Comparison of ENCODE assay signal across 2 cellular contexts in genomic region chr3:14278799-14279705, GRCh38.
TF ChIP-seq lines count a peak whose summit lies in the region.

No MANE protein-coding gene starts in this region.

TF ChIP-seq in GM23338, 12 proteins besides CTCF, POLR2A, EP300 and RAD21 (continued from another document):
- TF ChIP-seq ZNF462 (CRISPR knock-in tag; IDR thresholded peaks at IDR 0.05) (0 out of 2 replicates have a peak, but pooled peaks have one; percentile 16), ZNF114 (CRISPR knock-in tag; IDR thresholded peaks at IDR 0.05) (no peak), EZH2phosphoT487 (IDR thresholded peaks at IDR 0.05; ENCODE audit: unreplicated experiment) (no peak), EZH2 (IDR thresholded peaks at IDR 0.05; ENCODE audit: low read depth, unreplicated experiment) (no peak)

TF ChIP-seq in WTC11, 78 proteins besides CTCF, POLR2A, EP300 and RAD21 (continued from another document):
- peak; percentile 67 for TF ChIP-seq USF2 (CRISPR knock-in tag; IDR thresholded peaks at IDR 0.05)
TF ChIP-seq in WTC11: peak in this region for 5.
